ENCODE assay signal across 13 cellular contexts in genomic region chr6:16751251-16751946, GRCh38. TPM values are rescaled to one million over a fixed set of nuclear protein-coding genes. Genes with fewer than 3 reads are reported as not detected.
DNase-seq lines count a peak whose midpoint lies in the region; ATAC-seq, FAIRE-seq and TF ChIP-seq lines count a peak whose summit lies in the region.
"Had no signal": no experiment of that assay in that cellular context is flagged by ENCODE, and none has a peak within 500 bp of the region (broad histone marks: within the 10 kb centered on the region; RNA-seq: fewer than 3 reads in every experiment).

No MANE protein-coding gene starts in this region.

- no peak for FAIRE-seq in keratinocyte (lab: Jason Lieb, UNC)

- dilution Hi-C loops in keratinocyte (cut with MboI; ENCODE audit: extremely low pct_ligation_motif_present, low sequenced_read_pairs), result no loop called here

- H3K9me3 Mint-ChIP-seq in WTC11, result no peaks in the 10 kb centered on the region
- no peaks in the 10 kb centered on the region for H3K9me3 Mint-ChIP-seq in activated T-cell treated with anti-CD3 and anti-CD28 coated beads, Interleukin-2, amount 50 U/mL, for 24 hours
- H3K9me3 Mint-ChIP-seq: activated CD8-positive, alpha-beta T cell treated with anti-CD3 and anti-CD28 coated beads for 36 hours had no signal

- no peaks in the 10 kb centered on the region for H3K36me3 Mint-ChIP-seq in WTC11
- H3K36me3 Mint-ChIP-seq in activated T-cell treated with anti-CD3 and anti-CD28 coated beads, Interleukin-2, amount 50 U/mL, for 24 hours (ENCODE audit: low read depth), result peaks cover 65% of the 10 kb centered on the region

- TF ChIP-seq CTCF in AG09309 (IDR thresholded peaks at IDR 0.05; ENCODE audit: control insufficient read depth, insufficient read depth, low read depth, low read length, missing control alignments) (no peak), WTC11 (IDR thresholded peaks at IDR 0.05) (no peak), keratinocyte (optimal IDR thresholded peaks at IDR 0.05 in 1 of 3, IDR thresholded peaks at IDR 0.05 in 1 of 3, conservative IDR thresholded peaks at IDR 0.05 in 1 of 3; ENCODE audit: extremely low read depth in 1 of 3, insufficient read depth in 2 of 3, low read length in 3 of 3) (no peak)

- POLR2A ChIA-PET in HEK293T (lab: Yijun Ruan, JAX), result no interaction called here
- POLR2A ChIA-PET in WTC11 (lab: Charles Lee), result no interaction called here

- H3K27ac ChIP-seq in keratinocyte (ENCODE audit: control insufficient read depth, insufficient read depth, low read length), result peak overlapping the region; percentile 87

- H3K9me1 ChIP-seq in keratinocyte (ENCODE audit: control insufficient read depth, extremely low read depth, insufficient read depth, low read length), result no peaks in the 10 kb centered on the region

- peaks cover 46% of the 10 kb centered on the region for H3K4me1 ChIP-seq in keratinocyte (ENCODE audit: control insufficient read depth, extremely low read depth, insufficient read depth, low read length)

- H3K27me3 ChIP-seq in keratinocyte (ENCODE audit: control insufficient read depth, extremely low read depth, insufficient read depth, low read length), result no peaks in the 10 kb centered on the region

- ATAC-seq in WTC11, result no peak
- ATAC-seq: activated CD8-positive, alpha-beta T cell treated with anti-CD3 and anti-CD28 coated beads for 36 hours had no signal

- H3K9me3 ChIP-seq in keratinocyte (ENCODE audit: control insufficient read depth, low read depth, low read length), result no peaks in the 10 kb centered on the region

- no peak overlapping the region for H3K4me3 Mint-ChIP-seq in WTC11
- H3K4me3 Mint-ChIP-seq in activated T-cell treated with anti-CD3 and anti-CD28 coated beads, Interleukin-2, amount 50 U/mL, for 24 hours, result no peak overlapping the region
- H3K4me3 Mint-ChIP-seq: activated CD8-positive, alpha-beta T cell treated with anti-CD3 and anti-CD28 coated beads for 36 hours had no signal

- peak overlapping the region; percentile 67 for H3K4me2 ChIP-seq in keratinocyte (ENCODE audit: control insufficient read depth, extremely low read depth, insufficient read depth, low read depth, low read length)

- H3K4me3 ChIP-seq in AG09309 (ENCODE audit: control insufficient read depth, low read depth, low read length) (no peak overlapping the region), keratinocyte (ENCODE audit: control insufficient read depth in 2 of 3, extremely low read depth in 1 of 3, insufficient read depth in 2 of 3, low read depth in 1 of 3, low read length in 3 of 3) (no peak overlapping the region)

- no peak overlapping the region for H3K9ac ChIP-seq in keratinocyte (ENCODE audit: control insufficient read depth, extremely low read depth, insufficient read depth, low read length)

- H4K20me1 ChIP-seq in keratinocyte (ENCODE audit: control insufficient read depth, extremely low read depth, insufficient read depth, low read length), result no peaks in the 10 kb centered on the region

- H2AFZ ChIP-seq in keratinocyte (ENCODE audit: control insufficient read depth, low read length), result no peak overlapping the region

- CTCF ChIA-PET in HEK293T (lab: Yijun Ruan, JAX), result interaction anchor here (1.0 kb wide), 1 partner anchor 12 kb away, joined by 3 read pairs; no protein-coding TSS in a partner anchor
- CTCF ChIA-PET in WTC11 (lab: Charles Lee), result no interaction called here

- H3K27me3 Mint-ChIP-seq in WTC11 (ENCODE audit: low read depth), result no peaks in the 10 kb centered on the region
- no peaks in the 10 kb centered on the region for H3K27me3 Mint-ChIP-seq in activated T-cell treated with anti-CD3 and anti-CD28 coated beads, Interleukin-2, amount 50 U/mL, for 24 hours
- H3K27me3 Mint-ChIP-seq: activated CD8-positive, alpha-beta T cell treated with anti-CD3 and anti-CD28 coated beads for 36 hours had no signal

- H3K79me2 ChIP-seq in keratinocyte (ENCODE audit: control insufficient read depth, insufficient read depth, low read length), result peaks cover 39% of the 10 kb centered on the region

- H3K4me1 Mint-ChIP-seq in WTC11, result peaks cover 30% of the 10 kb centered on the region
- peaks cover 68% of the 10 kb centered on the region for H3K4me1 Mint-ChIP-seq in activated T-cell treated with anti-CD3 and anti-CD28 coated beads, Interleukin-2, amount 50 U/mL, for 24 hours (ENCODE audit: low read depth)

- H3K27ac Mint-ChIP-seq in WTC11, result no peak overlapping the region
- H3K27ac Mint-ChIP-seq in activated T-cell treated with anti-CD3 and anti-CD28 coated beads, Interleukin-2, amount 50 U/mL, for 24 hours, result no peak overlapping the region
- H3K27ac Mint-ChIP-seq: activated CD8-positive, alpha-beta T cell treated with anti-CD3 and anti-CD28 coated beads for 36 hours had no signal

- peaks cover 2 to 5% of the 10 kb centered on the region in 2 experiments for H3K36me3 ChIP-seq in keratinocyte (ENCODE audit: control insufficient read depth in 2 of 2, extremely low read depth in 1 of 2, insufficient read depth in 2 of 2, low read length in 2 of 2)

- peak; percentile 52 for DNase-seq in AG09309 (ENCODE audit: low read depth)
- DNase-seq in HEK293T (ENCODE audit: extremely low spot score), result no peak
- no peak for DNase-seq in WTC11 (ENCODE audit: low spot score)
- no peak for DNase-seq in keratinocyte (ENCODE audit: low read depth, low spot score)
- DNase-seq in activated T-cell treated with anti-CD3 and anti-CD28 coated beads, Interleukin-2, amount 50 U/mL, for 24 hours, result no peak
- no peak for DNase-seq in stimulated activated naive CD4-positive, alpha-beta T cell (lab: John Stamatoyannopoulos, UW)
- no peak for DNase-seq in globus pallidus (ENCODE audit: low spot score)
- DNase-seq in DMS153 treated with DMSO at 0.1 percent for 48 hours (lab: John Stamatoyannopoulos, UW; ENCODE audit: unreplicated experiment), result no peak
- DNase-seq: activated CD8-positive, alpha-beta T cell treated with anti-CD3 and anti-CD28 coated beads for 36 hours; anterior cingulate cortex; DMS 273 treated with DMSO at 0.1 percent for 48 hours; NCI-H2029; stimulated activated CD4-positive, alpha-beta T cell treated with anti-CD3 and anti-CD28 coated beads, Interleukin-12 subunit alpha, Interleukin-12 subunit beta, amount 100 ng/mL, for 4 hours had no signal

TF ChIP-seq in HEK293T, 16 proteins besides CTCF, POLR2A, EP300 and RAD21:
- TF ChIP-seq ARNT (IDR thresholded peaks at IDR 0.05) (no peak), ZNF384 (IDR thresholded peaks at IDR 0.05) (peak; percentile 31; the same call in 1 of the 2 replicates), FOXM1 (IDR thresholded peaks at IDR 0.05; ENCODE audit: borderline replicate concordance) (no peak), NFRKB (IDR thresholded peaks at IDR 0.05) (no peak), PKNOX1 (IDR thresholded peaks at IDR 0.05) (peak; percentile 47; the same call in 1 of the 2 replicates)
TF ChIP-seq in HEK293T: peak in this region for 2.

TF ChIP-seq in WTC11, 78 proteins besides CTCF, POLR2A, EP300 and RAD21 (continues in another document):
- no peak for TF ChIP-seq AFF4 (CRISPR knock-in tag; IDR thresholded peaks at IDR 0.05; ENCODE audit: borderline replicate concordance)

RNA-seq across cellular contexts. Expression of gene ATXN1, which starts 9.9 kb away (rescaled TPM):
- 7.5 to 8.8 TPM (median 8.1 TPM) in 3 replicates for total RNA-seq in WTC11 (2021)
- polyA plus RNA-seq in keratinocyte, result 9.4 to 9.7 TPM (median 9.4 TPM) in 3 replicates
- 6.3 TPM for polyA plus RNA-seq in keratinocyte (2011; ENCODE audit: low read depth)
- polyA plus RNA-seq in keratinocyte (2011; cell fraction: cytosol; rRNA removed), result 7.3 and 7.5 TPM in 2 replicates
- polyA plus RNA-seq in keratinocyte (2011; cell fraction: nucleus; rRNA removed), result 19.2 and 21.1 TPM in 2 replicates
- polyA plus RNA-seq in keratinocyte (2012; ENCODE audit: low replicate concordance), result 8.8 and 11.5 TPM in 2 replicates
- polyA minus RNA-seq in keratinocyte, result 13.2 to 34.1 TPM (median 23.4 TPM) in 3 replicates
- polyA minus RNA-seq in keratinocyte (2011; cell fraction: cytosol; rRNA and poly(A)+ RNA removed), result 8.1 TPM
- polyA minus RNA-seq in keratinocyte (2011; cell fraction: nucleus; rRNA and poly(A)+ RNA removed), result 31.4 and 46.3 TPM in 2 replicates
